Comparison of ENCODE assay signal across 9 cellular contexts in genomic region chr1:17241091-17242074, GRCh38. TPM values are rescaled to one million over a fixed set of nuclear protein-coding genes. Genes with fewer than 3 reads are reported as not detected.
DNase-seq lines count a peak whose midpoint lies in the region; ATAC-seq, FAIRE-seq and TF ChIP-seq lines count a peak whose summit lies in the region.
"Not testable (repeated sequence)": the region's sequence is repeated elsewhere in the genome, so short reads cannot be mapped to it uniquely, and the experiment has no call there.
"Had no signal": no experiment of that assay in that cellular context is flagged by ENCODE, and none has a peak within 500 bp of the region (broad histone marks: within the 10 kb centered on the region; RNA-seq: fewer than 3 reads in every experiment).

No MANE protein-coding gene starts in this region.

- not testable (repeated sequence) for H3K9me3 ChIP-seq in A673 (ENCODE audit: low read depth, low read length, poor library complexity, severe bottlenecking); H9 (ENCODE audit: control insufficient read depth, low read depth, low read length); endothelial cell of umbilical vein (replicated peaks; ENCODE audit: control insufficient read depth, insufficient read depth, low read length); iPS-18c (ENCODE audit: control insufficient read depth, insufficient read depth, low read length); neural cell (ENCODE audit: low read length)

- not testable (repeated sequence) for H3K23ac ChIP-seq in H9 (ENCODE audit: insufficient read length, low read depth, low read length)

- not testable (repeated sequence) for H4K20me1 ChIP-seq in H9 (ENCODE audit: control insufficient read depth, insufficient read depth, insufficient read length); endothelial cell of umbilical vein (replicated peaks; ENCODE audit: control insufficient read depth, extremely low read depth, insufficient read depth, low read length); neural cell (ENCODE audit: insufficient read depth)

- not testable (repeated sequence) for H3K79me2 ChIP-seq in H9 (ENCODE audit: insufficient read depth, low read length); endothelial cell of umbilical vein (ENCODE audit: control insufficient read depth, insufficient read depth, low read length); neural cell (replicated peaks; ENCODE audit: insufficient read depth, low read length)

- H3K4me1 ChIP-seq in A673 (ENCODE audit: insufficient read depth, low read length, poor library complexity, severe bottlenecking); H9 (ENCODE audit: insufficient read depth, low read length); endothelial cell of umbilical vein (ENCODE audit: control insufficient read depth, extremely low read depth, insufficient read depth, low read length): not testable (repeated sequence)

- not testable (repeated sequence) for FAIRE-seq in endothelial cell of umbilical vein (lab: Jason Lieb, UNC)

- not testable (repeated sequence) for H2BK12ac ChIP-seq in H9 (ENCODE audit: insufficient read length, low read depth, low read length)

- not testable (repeated sequence) for H2AFZ ChIP-seq in H9 (ENCODE audit: low read length); endothelial cell of umbilical vein (ENCODE audit: low read depth, low read length); neural cell (ENCODE audit: low read depth, low read length)

- H3K9me2 ChIP-seq in neural cell (ENCODE audit: insufficient read depth, low read length): not testable (repeated sequence)

- not testable (repeated sequence) for H2BK20ac ChIP-seq in H9 (ENCODE audit: low read depth, low read length, poor library complexity, severe bottlenecking)

- not testable (repeated sequence) for H4K91ac ChIP-seq in H9 (ENCODE audit: insufficient read length, low read depth, low read length)

- not testable (repeated sequence) for H3K27me3 ChIP-seq in A673 (replicated peaks; ENCODE audit: insufficient read depth, low read depth, low read length, poor library complexity); H9 (ENCODE audit: insufficient read depth, low read length); endothelial cell of umbilical vein (ENCODE audit: control insufficient read depth in 2 of 2, insufficient read depth in 2 of 2, low read length in 2 of 2); neural cell (ENCODE audit: insufficient read depth, low read depth, low read length)

- ATAC-seq in activated CD8-positive, alpha-beta T cell treated with anti-CD3 and anti-CD28 coated beads for 36 hours: not testable (repeated sequence)

- H3K36me3 ChIP-seq in A673 (ENCODE audit: insufficient read depth, low read length, poor library complexity, severe bottlenecking); endothelial cell of umbilical vein (ENCODE audit: control insufficient read depth in 2 of 2, extremely low read depth in 1 of 2, insufficient read depth in 2 of 2, low read length in 2 of 2); neural cell (ENCODE audit: insufficient read depth, low read length): not testable (repeated sequence)

- H3K18ac ChIP-seq in H9 (ENCODE audit: insufficient read length, low read depth, low read length): not testable (repeated sequence)

- H3K4me1 Mint-ChIP-seq in H9: peaks cover 22 to 39% of the 10 kb centered on the region in 2 experiments
- H3K4me1 Mint-ChIP-seq in activated CD8-positive, alpha-beta T cell treated with anti-CD3 and anti-CD28 coated beads for 36 hours (ENCODE audit: low read depth): not testable (repeated sequence)

- POLR2A ChIA-PET in A673 (lab: Charles Lee; ENCODE audit: low non-redundant PET); activated CD8-positive, alpha-beta T cell treated with anti-CD3 and anti-CD28 coated beads for 36 hours (lab: Charles Lee); endothelial cell of umbilical vein (lab: Charles Lee): not testable (repeated sequence)

- H3K9me1 ChIP-seq in endothelial cell of umbilical vein (replicated peaks; ENCODE audit: control insufficient read depth, extremely low read depth, insufficient read depth, low read length): not testable (repeated sequence)

- intact Hi-C loops in A673 (cut with micrococcal nuclease; ENCODE audit: unreplicated experiment); activated CD8-positive, alpha-beta T cell treated with anti-CD3 and anti-CD28 coated beads for 36 hours (cut with micrococcal nuclease); endothelial cell of umbilical vein (cut with micrococcal nuclease): not testable (repeated sequence)

- TF ChIP-seq RAD21 in neural cell (conservative IDR thresholded peaks at IDR 0.05): not testable (repeated sequence)

- H3K79me1 ChIP-seq in H9 (ENCODE audit: insufficient read depth, low read depth, low read length, poor library complexity, severe bottlenecking): not testable (repeated sequence)

- H2BK15ac ChIP-seq in H9 (ENCODE audit: low read depth, low read length): not testable (repeated sequence)

- peak overlapping the region in 1 of 2 experiments; percentile 77; a peak in 3 of 5 replicates for H3K4me3 Mint-ChIP-seq in H9
- not testable (repeated sequence) for H3K4me3 Mint-ChIP-seq in activated CD8-positive, alpha-beta T cell treated with anti-CD3 and anti-CD28 coated beads for 36 hours

- H3K27ac ChIP-seq in A673 (ENCODE audit: low read depth, low read length, poor library complexity, severe bottlenecking): peak overlapping the region; percentile 26
- H3K27ac ChIP-seq in H9 (ENCODE audit: insufficient read length, low read depth, low read length); endothelial cell of umbilical vein (ENCODE audit: insufficient read depth, low read depth, low read length); neural cell (ENCODE audit: low read length): not testable (repeated sequence)

- not testable (repeated sequence) for DNase-seq in A673 (ENCODE audit: low spot score); H9; endothelial cell of umbilical vein (ENCODE audit: low read depth, low spot score)
- DNase-seq in NCI-H1694 (lab: John Stamatoyannopoulos, UW) (peak; percentile 45), NCI-H69 (lab: John Stamatoyannopoulos, UW) (peak; percentile 54)
- DNase-seq in activated CD8-positive, alpha-beta T cell treated with anti-CD3 and anti-CD28 coated beads for 36 hours: peak; percentile 17

- not testable (repeated sequence) for H2BK120ac ChIP-seq in H9 (ENCODE audit: low read depth, low read length, poor library complexity, severe bottlenecking)

- not testable (repeated sequence) for TF ChIP-seq POLR2A in endothelial cell of umbilical vein (IDR thresholded peaks at IDR 0.05; ENCODE audit: low read depth, low read length)

- WGBS in H9 (ENCODE audit: extremely low coverage, insufficient read length, low lambda C conversion rate): no CpG with 5 or more reads among the region's 37 CpGs

- H3K56ac ChIP-seq in H9 (ENCODE audit: insufficient read length, low read depth, low read length): not testable (repeated sequence)

- not testable (repeated sequence) for H3K4ac ChIP-seq in H9 (ENCODE audit: low read depth, low read length)

- H3K4me2 ChIP-seq in H9 (ENCODE audit: insufficient read depth, insufficient read length, low read length): peak overlapping the region; percentile 56
- not testable (repeated sequence) for H3K4me2 ChIP-seq in endothelial cell of umbilical vein (ENCODE audit: insufficient read depth, low read length); neural cell (ENCODE audit: low read length)

- not testable (repeated sequence) for H3T11ph ChIP-seq in H9 (ENCODE audit: low read length)

- H3K4me3 ChIP-seq in A673 (ENCODE audit: low read depth, low read length, poor library complexity, severe bottlenecking); endothelial cell of umbilical vein (replicated peaks in 1 of 3; ENCODE audit: insufficient read depth in 1 of 3, low read depth in 1 of 3, low read length in 3 of 3); neural cell (ENCODE audit: low read length): not testable (repeated sequence)
- H3K4me3 ChIP-seq in iPS-18c (ENCODE audit: insufficient read depth, low read depth, low read length): peak overlapping the region; percentile 16; the same call in 1 of the 2 replicates

- not testable (repeated sequence) for H2BK5ac ChIP-seq in H9 (ENCODE audit: insufficient read length, low read length)

- not testable (repeated sequence) for TF ChIP-seq EP300 in neural cell (conservative IDR thresholded peaks at IDR 0.05; ENCODE audit: poor library complexity, severe bottlenecking)

- dilution Hi-C loops in endothelial cell of umbilical vein (cut with MboI; ENCODE audit: extremely low pct_ligation_motif_present, low sequenced_read_pairs): not testable (repeated sequence)

- H3F3A ChIP-seq in neural cell (ENCODE audit: insufficient read depth, low read length, poor library complexity, severe bottlenecking): not testable (repeated sequence)

- H3K9ac ChIP-seq in H9 (ENCODE audit: extremely low read depth, insufficient read length, low read length); endothelial cell of umbilical vein (replicated peaks; ENCODE audit: extremely low read depth, insufficient read depth, low read length); neural cell (ENCODE audit: low read length): not testable (repeated sequence)

- BruUV-seq in A673 (replicated peaks; lab: Mats Ljungman, UMichigan); endothelial cell of umbilical vein (replicated peaks; lab: Mats Ljungman, UMichigan): not testable (repeated sequence)

- H4K5ac ChIP-seq in H9 (ENCODE audit: insufficient read length, low read depth, low read length): not testable (repeated sequence)

- H4K8ac ChIP-seq in H9 (replicated peaks; ENCODE audit: insufficient read length, low read depth, low read length): not testable (repeated sequence)

- not testable (repeated sequence) for H3K27me3 Mint-ChIP-seq in H9 (ENCODE audit: low read depth); activated CD8-positive, alpha-beta T cell treated with anti-CD3 and anti-CD28 coated beads for 36 hours

- H3K14ac ChIP-seq in H9 (ENCODE audit: insufficient read depth, low read length): not testable (repeated sequence)

- not testable (repeated sequence) for H3K9me3 Mint-ChIP-seq in H9; activated CD8-positive, alpha-beta T cell treated with anti-CD3 and anti-CD28 coated beads for 36 hours

- not testable (repeated sequence) for H3K27ac Mint-ChIP-seq in H9; activated CD8-positive, alpha-beta T cell treated with anti-CD3 and anti-CD28 coated beads for 36 hours

- TF ChIP-seq CTCF in A673 (conservative IDR thresholded peaks at IDR 0.05; ENCODE audit: low read depth, low read length); H9 (conservative IDR thresholded peaks at IDR 0.05); activated CD8-positive, alpha-beta T cell treated with anti-CD3 and anti-CD28 coated beads for 36 hours (IDR thresholded peaks at IDR 0.05); endothelial cell of umbilical vein (IDR thresholded peaks at IDR 0.05; ENCODE audit: extremely low read depth in 1 of 2, insufficient read depth in 1 of 2, low read depth in 1 of 2, low read length in 2 of 2); neural cell (IDR thresholded peaks at IDR 0.05; ENCODE audit: poor library complexity, severe bottlenecking): not testable (repeated sequence)

- not testable (repeated sequence) for H2AK5ac ChIP-seq in H9 (ENCODE audit: insufficient read length, low read length)

- CTCF ChIA-PET in A673 (lab: Charles Lee): not testable (repeated sequence)
- CTCF ChIA-PET in activated CD8-positive, alpha-beta T cell treated with anti-CD3 and anti-CD28 coated beads for 36 hours (lab: Charles Lee): interaction anchor here (4.5 kb wide), 1 partner anchor 116 kb away, joined by 30 read pairs; no protein-coding TSS in a partner anchor
- CTCF ChIA-PET in endothelial cell of umbilical vein (lab: Charles Lee): interaction anchor here (1.4 to 8.7 kb wide), 4 partner anchors 9 to 181 kb away, joined by 3 to 261 read pairs (median 7); partner anchors contain the start of gene PADI3

- H3K23me2 ChIP-seq in H9 (ENCODE audit: insufficient read length, low read depth, low read length, poor library complexity, severe bottlenecking): not testable (repeated sequence)

- H3K36me3 Mint-ChIP-seq in H9 (ENCODE audit: insufficient read depth in 1 of 3, low read depth in 3 of 3); activated CD8-positive, alpha-beta T cell treated with anti-CD3 and anti-CD28 coated beads for 36 hours (ENCODE audit: low read depth): not testable (repeated sequence)

RNA-seq across cellular contexts. Expression of gene PADI3, which starts 7.5 kb away (rescaled TPM):
- total RNA-seq in A673 (2021): 0.26 and 0.39 TPM in 2 replicates
- 2.4 and 2.5 TPM in 2 replicates for total RNA-seq in H9 (2021)
- not detected for total RNA-seq in activated CD8-positive, alpha-beta T cell treated with anti-CD3 and anti-CD28 coated beads for 36 hours
- not detected in 2 replicates for total RNA-seq in endothelial cell of umbilical vein
- not detected in 2 replicates for polyA plus RNA-seq in endothelial cell of umbilical vein
- polyA plus RNA-seq in endothelial cell of umbilical vein (2011; cell fraction: cytosol; rRNA removed): not detected in 2 replicates
- polyA plus RNA-seq in endothelial cell of umbilical vein (2011; cell fraction: nucleus; rRNA removed): not detected in 2 replicates
- polyA plus RNA-seq in endothelial cell of umbilical vein (2012): not detected in 2 replicates
- polyA minus RNA-seq in endothelial cell of umbilical vein: not detected in 2 replicates
- not detected for polyA minus RNA-seq in endothelial cell of umbilical vein (2011; cell fraction: cytosol; rRNA and poly(A)+ RNA removed)
- polyA minus RNA-seq in endothelial cell of umbilical vein (2011; cell fraction: nucleus; rRNA and poly(A)+ RNA removed): not detected in 2 replicates
- polyA plus RNA-seq in neural cell: not detected in 2 replicates
- not detected in 2 replicates for polyA minus RNA-seq in neural cell
- total RNA-seq: CD4-positive, CD25-positive, alpha-beta regulatory T cell had no signal
- polyA plus RNA-seq: CD4-positive, CD25-positive, alpha-beta regulatory T cell had no signal

RNA-seq across cellular contexts. Expression of gene PADI1, which starts 36.5 kb away (rescaled TPM):
- total RNA-seq in A673 (2021): 0.56 and 0.72 TPM in 2 replicates
- total RNA-seq in H9 (2021): 0.20 and 0.24 TPM in 2 replicates
- not detected for total RNA-seq in activated CD8-positive, alpha-beta T cell treated with anti-CD3 and anti-CD28 coated beads for 36 hours
- total RNA-seq in endothelial cell of umbilical vein: not detected in 2 replicates
- 0.01 and 0.03 TPM in 2 replicates for polyA plus RNA-seq in endothelial cell of umbilical vein
- 0.01 and 0.03 TPM in 2 replicates for polyA plus RNA-seq in endothelial cell of umbilical vein (2011; cell fraction: cytosol; rRNA removed)
- 0.22 and 0.32 TPM in 2 replicates for polyA plus RNA-seq in endothelial cell of umbilical vein (2011; cell fraction: nucleus; rRNA removed)
- polyA plus RNA-seq in endothelial cell of umbilical vein (2012): not detected in 2 replicates
- polyA minus RNA-seq in endothelial cell of umbilical vein: 0.07 TPM in 1 of 2 replicates, not detected in the other
- not detected for polyA minus RNA-seq in endothelial cell of umbilical vein (2011; cell fraction: cytosol; rRNA and poly(A)+ RNA removed)
- polyA minus RNA-seq in endothelial cell of umbilical vein (2011; cell fraction: nucleus; rRNA and poly(A)+ RNA removed): 0.82 TPM in 1 of 2 replicates, not detected in the other
- 0.44 and 0.66 TPM in 2 replicates for polyA plus RNA-seq in neural cell
- 0.49 and 0.69 TPM in 2 replicates for polyA minus RNA-seq in neural cell
- total RNA-seq: CD4-positive, CD25-positive, alpha-beta regulatory T cell had no signal
- polyA plus RNA-seq: CD4-positive, CD25-positive, alpha-beta regulatory T cell had no signal
